Comparison of ENCODE assay signal across 10 cellular contexts in the genomic region with DNA sequence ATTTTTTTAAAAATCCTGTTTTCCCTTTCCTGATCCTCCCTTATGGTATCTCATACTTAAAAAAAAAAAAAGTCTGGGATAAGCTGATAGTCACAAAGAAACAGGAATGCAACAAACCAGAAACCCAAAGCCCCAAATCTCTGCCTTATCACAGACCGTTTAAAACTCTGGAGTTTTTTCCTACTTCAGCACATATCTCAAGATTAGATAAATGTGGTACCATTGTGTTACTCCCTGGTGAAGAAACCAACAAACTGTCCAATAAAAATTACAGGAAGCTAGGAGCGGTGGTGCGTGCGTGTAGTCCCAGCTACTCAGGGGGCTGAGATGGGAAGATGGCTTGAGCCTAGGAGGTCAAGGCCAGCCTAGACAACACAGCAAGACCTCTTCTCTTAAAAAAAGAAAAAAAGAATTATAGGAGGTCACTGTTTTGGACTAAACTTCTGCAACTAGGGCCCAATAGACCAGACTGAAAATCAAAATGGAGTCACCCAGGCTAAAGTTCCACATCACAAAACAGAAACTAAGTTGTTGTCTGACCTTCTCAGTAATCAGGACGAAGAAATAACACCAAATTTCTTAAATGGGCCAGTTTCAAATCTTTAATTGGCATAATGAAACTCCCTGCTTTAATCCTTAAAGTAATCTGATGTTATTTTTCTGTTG. TPM values are rescaled to one million over a fixed set of nuclear protein-coding genes. Genes with fewer than 3 reads are reported as not detected.
A peak's percentile ranks its signal among the peaks of the same experiment; 100 is the strongest.
DNase-seq lines count a peak whose midpoint lies in the region; ATAC-seq, FAIRE-seq and TF ChIP-seq lines count a peak whose summit lies in the region.
"Had no signal": no experiment of that assay in that cellular context is flagged by ENCODE, and none has a peak within 500 bp of the region (broad histone marks: within the 10 kb centered on the region; RNA-seq: fewer than 3 reads in every experiment).

No MANE protein-coding gene starts in this region.

- 39% methylated on average over 5 of the region's 5 CpGs for WGBS in right lobe of liver (ENCODE audit: insufficient coverage, low coverage, low lambda C conversion rate, missing lambda C conversion rate)

- no peak for FAIRE-seq in astrocyte (lab: Jason Lieb, UNC)

- H3K36me3 Mint-ChIP-seq in astrocyte (ENCODE audit: low read depth, unreplicated experiment) (no peaks in the 10 kb centered on the region), T-cell (no peaks in the 10 kb centered on the region)
- H3K36me3 Mint-ChIP-seq: natural killer cell had no signal

- H3K27me3 ChIP-seq in astrocyte (ENCODE audit: insufficient read depth, low read length) (no peaks in the 10 kb centered on the region), right lobe of liver (no peaks in the 10 kb centered on the region), thoracic aorta (replicated peaks; ENCODE audit: insufficient read depth) (no peaks in the 10 kb centered on the region)

- TF ChIP-seq CTCF in astrocyte (IDR thresholded peaks at IDR 0.05; ENCODE audit: insufficient read depth, low read depth, low read length) = no peak
- no peak for TF ChIP-seq CTCF in right lobe of liver (IDR thresholded peaks at IDR 0.05)
- TF ChIP-seq CTCF in thoracic aorta (IDR thresholded peaks at IDR 0.05) = no peak

- H3K9me3 ChIP-seq in astrocyte (ENCODE audit: insufficient read depth, low read depth, low read length) (no peaks in the 10 kb centered on the region), right lobe of liver (no peaks in the 10 kb centered on the region), thoracic aorta (no peaks in the 10 kb centered on the region)

- H3K27me3 Mint-ChIP-seq in astrocyte (ENCODE audit: low read depth, unreplicated experiment) (peaks cover 3% of the 10 kb centered on the region), T-cell (peaks cover 3 to 4% of the 10 kb centered on the region in 2 donors)

- no peaks in the 10 kb centered on the region for H3K36me3 ChIP-seq in astrocyte (ENCODE audit: insufficient read depth, low read length)
- H3K36me3 ChIP-seq in right lobe of liver = no peaks in the 10 kb centered on the region
- H3K36me3 ChIP-seq in thoracic aorta = no peaks in the 10 kb centered on the region

- H3K9me3 Mint-ChIP-seq in astrocyte (ENCODE audit: unreplicated experiment) = no peaks in the 10 kb centered on the region
- H3K9me3 Mint-ChIP-seq in T-cell = peaks cover 0 to 3% (median 0%) of the 10 kb centered on the region in 3 donors
- H3K9me3 Mint-ChIP-seq: natural killer cell; T-helper 1 cell treated with Interleukin-12 subunit alpha and Interleukin-12 subunit beta and Interleukin-4 antibody, amounts not matched to agents 30 μg/mL and 1 μg/mL, for 36 hours had no signal

- ATAC-seq in right lobe of liver (peak in 3 of 4 donors; percentile 0 to 23 (median 7)), thoracic aorta (ENCODE audit: insufficient number of reproducible peaks, low FRiP score, low read depth) (no peak), T-cell (replicated peaks in 1 of 4) (no peak)
- no peak for ATAC-seq in activated CD4-positive, CD25-positive, alpha-beta regulatory T cell treated with anti-CD3 and anti-CD28 coated beads, Interleukin-2, amount 50 U/mL, for 24 hours

- H3K27ac Mint-ChIP-seq in astrocyte (ENCODE audit: unreplicated experiment) = no peak overlapping the region
- H3K27ac Mint-ChIP-seq in T-cell = no peak overlapping the region
- H3K27ac Mint-ChIP-seq: natural killer cell had no signal

- H4K20me1 ChIP-seq in astrocyte (ENCODE audit: insufficient read depth, low read length) = no peaks in the 10 kb centered on the region

- H3K4me2 ChIP-seq in astrocyte (ENCODE audit: low read length) = peak overlapping the region; percentile 74

- H2AFZ ChIP-seq in astrocyte (ENCODE audit: low read depth, low read length) = no peak overlapping the region

- H3K4me1 Mint-ChIP-seq in astrocyte (ENCODE audit: low read depth, unreplicated experiment) = peaks cover 20% of the 10 kb centered on the region
- H3K4me1 Mint-ChIP-seq in T-cell = peaks cover 16 to 33% (median 16%) of the 10 kb centered on the region in 3 donors

- peak; percentile 32 for DNase-seq in DMS79 treated with DMSO at 0.1 percent for 48 hours (lab: John Stamatoyannopoulos, UW)
- DNase-seq in DMS79 (lab: John Stamatoyannopoulos, UW) = no peak
- DNase-seq in astrocyte (ENCODE audit: low read depth) = peak; percentile 46
- no peak for DNase-seq in right lobe of liver
- no peak for DNase-seq in thoracic aorta (ENCODE audit: low spot score)
- DNase-seq in T-cell = no peak
- DNase-seq in H4 (ENCODE audit: low spot score) = no peak
- DNase-seq: natural killer cell had no signal

- H3K4me3 ChIP-seq in astrocyte (ENCODE audit: insufficient read depth, low read depth, low read length) (no peak overlapping the region), right lobe of liver (no peak overlapping the region), thoracic aorta (peak overlapping the region; percentile 50)

- peak overlapping the region; percentile 67 for H3K27ac ChIP-seq in astrocyte (ENCODE audit: low read depth, low read length)
- H3K27ac ChIP-seq in right lobe of liver = peak overlapping the region; percentile 76 to 86 (median 80)
- H3K27ac ChIP-seq in thoracic aorta = peak overlapping the region; percentile 62 to 64

- H3K4me3 Mint-ChIP-seq in astrocyte (ENCODE audit: unreplicated experiment) (no peak overlapping the region), T-cell (no peak overlapping the region)
- H3K4me3 Mint-ChIP-seq: natural killer cell had no signal

- H3K79me2 ChIP-seq in astrocyte (ENCODE audit: insufficient read depth, low read length) = no peaks in the 10 kb centered on the region

- CTCF ChIA-PET in T-cell (lab: Charles Lee) = interaction anchor here in 1 of 2 donors (0.7 kb wide), 1 partner anchor 476 kb away, joined by 3 read pairs; no protein-coding TSS in a partner anchor

- TF ChIP-seq POLR2A in right lobe of liver (IDR thresholded peaks at IDR 0.05) = no peak

- POLR2A ChIA-PET in T-cell (lab: Charles Lee) = interaction anchor here in 1 of 2 donors (0.7 kb wide), 1 partner anchor 67 kb away, joined by 3 read pairs; no protein-coding TSS in a partner anchor

- H3K9ac ChIP-seq in astrocyte (ENCODE audit: low read length) = no peak overlapping the region

- intact Hi-C loops in right lobe of liver (cut with DNase I) = no loop called here

- H3K4me1 ChIP-seq in astrocyte (ENCODE audit: insufficient read depth, low read length) (peaks cover 13% of the 10 kb centered on the region), right lobe of liver (peaks cover 0 to 35% (median 12%) of the 10 kb centered on the region in 4 donors), thoracic aorta (ENCODE audit: control insufficient read depth in 1 of 2, low read depth in 2 of 2) (peaks cover 8 to 15% of the 10 kb centered on the region in 2 donors)

RNA-seq across cellular contexts. Expression of a gene that starts 51.9 kb away (rescaled TPM):
- total RNA-seq in astrocyte (2.3 and 2.9 TPM in 2 replicates), right lobe of liver (10 to 100 TPM; 29.5 to 85.0 (median 51.1) TPM), thoracic aorta (10 to 100 TPM; 31.5 to 56.7 TPM), T-cell (1 to 10 TPM in 1 of 5 donors, under 1 TPM in 4; 0.19 to 1.3 (median 0.79) TPM)
- total RNA-seq in H4 (2014; rRNA removed; shearing (Covaris generic)) = 5.2 and 8.3 TPM in 2 replicates

Comparison
In these comparisons a context has a peak if more than half of its experiments do, and no peak if none do; other contexts are left out.
1. DNase-seq: peak in DMS79 treated with DMSO at 0.1 percent for 48 hours (single experiment) and astrocyte (single experiment); none in DMS79 (single experiment), right lobe of liver (0 of 3), thoracic aorta (single experiment), T-cell (0 of 34) and H4 (single experiment).
2. ATAC-seq: peak in right lobe of liver (3 of 4); none in thoracic aorta (single experiment), activated CD4-positive, CD25-positive, alpha-beta regulatory T cell treated with anti-CD3 and anti-CD28 coated beads, Interleukin-2, amount 50 U/mL, for 24 hours (0 of 2) and T-cell (0 of 4).
3. Peak in every context shown above with its lines, with median percentiles within 50 percentile points of each other: H3K27ac ChIP-seq.